ENCODE assay signal across 20 cellular contexts in genomic region chrY:16639777-16640176, GRCh38.
DNase-seq lines count a peak whose midpoint lies in the region; ATAC-seq and TF ChIP-seq lines count a peak whose summit lies in the region.
"Had no signal": no experiment of that assay in that cellular context is flagged by ENCODE, and none has a peak within 500 bp of the region (broad histone marks: within the 10 kb centered on the region; RNA-seq: fewer than 3 reads in every experiment).

No MANE protein-coding gene starts in this region.

- no peaks in the 10 kb centered on the region for H3K9me3 Mint-ChIP-seq in Caco-2 (ENCODE audit: unreplicated experiment)
- H3K9me3 Mint-ChIP-seq: activated naive CD8-positive, alpha-beta T cell treated with anti-CD3 and anti-CD28 coated beads for 36 hours; IgD-negative memory B cell; nephron had no signal

- H3K27me3 Mint-ChIP-seq in Caco-2 (ENCODE audit: insufficient read depth, unreplicated experiment) = no peaks in the 10 kb centered on the region
- H3K27me3 Mint-ChIP-seq: activated naive CD8-positive, alpha-beta T cell treated with anti-CD3 and anti-CD28 coated beads for 36 hours; IgD-negative memory B cell had no signal

- intact Hi-C loops in testis (cut with DNase I; ENCODE audit: low total_unique reads) = no loop called here
- intact Hi-C loops in Caco-2 (cut with micrococcal nuclease; ENCODE audit: unreplicated experiment) = no loop called here

- H3K27ac ChIP-seq in foreskin keratinocyte (no peak overlapping the region), testis (no peak overlapping the region)
- H3K27ac ChIP-seq: heart right ventricle, right lobe of liver had no signal

- H3K9me3 ChIP-seq in testis = no peaks in the 10 kb centered on the region
- no peaks in the 10 kb centered on the region for H3K9me3 ChIP-seq in Caco-2
- H3K9me3 ChIP-seq: heart right ventricle, right lobe of liver had no signal

- DNase-seq in foreskin keratinocyte (peak in 1 of 2 donors; percentile 29), testis (peak; percentile 16), Caco-2 (no peak), NK-92 (lab: John Stamatoyannopoulos, UW; ENCODE audit: unreplicated experiment) (no peak)
- no peak for DNase-seq in stimulated activated CD4-positive, alpha-beta T cell treated with anti-CD3 and anti-CD28 coated beads, Interleukin-15, amount 100 ng/mL, for 24 hours
- DNase-seq: activated CD4-positive, alpha-beta T cell treated with anti-CD3 and anti-CD28 coated beads for 4 hours; activated naive CD8-positive, alpha-beta T cell treated with anti-CD3 and anti-CD28 coated beads for 36 hours; activated T-cell treated with anti-CD3 and anti-CD28 coated beads, Interleukin-2, amount 50 U/mL, for 1 hour; central memory CD4-positive, alpha-beta T cell; NCI-H1105 treated with DMSO at 0.1 percent for 48 hours; NCI-H510A; stimulated activated CD4-positive, alpha-beta T cell treated with anti-CD3 and anti-CD28 coated beads, Interleukin-4, amount 100 ng/mL, for 24 hours had no signal

- ATAC-seq in GM18868 (IDR thresholded peaks at IDR 0.05; ENCODE audit: unreplicated experiment) (peak; percentile 57), HG03571 (IDR thresholded peaks at IDR 0.05; ENCODE audit: unreplicated experiment) (peak; percentile 40), foreskin keratinocyte (peak; percentile 16), HG03460 (IDR thresholded peaks at IDR 0.05; ENCODE audit: unreplicated experiment) (no peak)
- ATAC-seq: heart right ventricle, right lobe of liver had no signal

- H3K36me3 Mint-ChIP-seq in Caco-2 (ENCODE audit: insufficient read depth, unreplicated experiment) = no peaks in the 10 kb centered on the region
- H3K36me3 Mint-ChIP-seq: activated naive CD8-positive, alpha-beta T cell treated with anti-CD3 and anti-CD28 coated beads for 36 hours; CD14-positive monocyte; IgD-negative memory B cell had no signal

- H3K36me3 ChIP-seq in testis (ENCODE audit: low read depth, missing control alignments) (no peaks in the 10 kb centered on the region), Caco-2 (ENCODE audit: control insufficient read depth, insufficient read depth, low read length) (no peaks in the 10 kb centered on the region)
- H3K36me3 ChIP-seq: heart right ventricle, right lobe of liver had no signal

- no TSS peak for BruUV-seq in Caco-2 (replicated peaks; lab: Mats Ljungman, UMichigan)

- TF ChIP-seq CTCF in foreskin keratinocyte (conservative IDR thresholded peaks at IDR 0.05) = peak; percentile 60
- no peak for TF ChIP-seq CTCF in testis (IDR thresholded peaks at IDR 0.05)
- no peak for TF ChIP-seq CTCF in Caco-2 (IDR thresholded peaks at IDR 0.05; ENCODE audit: insufficient read depth in 1 of 2, low read depth in 1 of 2, low read length in 1 of 2, severe bottlenecking in 1 of 2, unreplicated experiment in 1 of 2)

- no peaks in the 10 kb centered on the region for H3K27me3 ChIP-seq in foreskin keratinocyte
- no peaks in the 10 kb centered on the region for H3K27me3 ChIP-seq in testis
- H3K27me3 ChIP-seq in Caco-2 (replicated peaks; ENCODE audit: control insufficient read depth, insufficient read depth, low read length) = no peaks in the 10 kb centered on the region
- H3K27me3 ChIP-seq: heart right ventricle, right lobe of liver had no signal

- CTCF ChIA-PET in Caco-2 (lab: Charles Lee) = no interaction called here

- H3K4me1 ChIP-seq in foreskin keratinocyte (no peaks in the 10 kb centered on the region), testis (no peaks in the 10 kb centered on the region), Caco-2 (no peaks in the 10 kb centered on the region)
- H3K4me1 ChIP-seq: heart right ventricle, right lobe of liver had no signal

- WGBS in testis, 2 donors = 59% methylated on average over 3 of the region's 3 CpGs; no CpG with 5 or more reads in 1 of the 2 donors

- TF ChIP-seq POLR2A in testis (IDR thresholded peaks at IDR 0.05) = no peak

- no peaks in the 10 kb centered on the region for H3K4me1 Mint-ChIP-seq in Caco-2 (ENCODE audit: low read depth, unreplicated experiment)
- H3K4me1 Mint-ChIP-seq: activated naive CD8-positive, alpha-beta T cell treated with anti-CD3 and anti-CD28 coated beads for 36 hours; CD14-positive monocyte; IgD-negative memory B cell; nephron had no signal

- H3K27ac Mint-ChIP-seq in Caco-2 (ENCODE audit: unreplicated experiment) = no peak overlapping the region
- H3K27ac Mint-ChIP-seq: activated naive CD8-positive, alpha-beta T cell treated with anti-CD3 and anti-CD28 coated beads for 36 hours; CD14-positive monocyte; IgD-negative memory B cell; nephron had no signal

- no peak overlapping the region for H3K4me3 Mint-ChIP-seq in Caco-2 (ENCODE audit: unreplicated experiment)
- H3K4me3 Mint-ChIP-seq: activated naive CD8-positive, alpha-beta T cell treated with anti-CD3 and anti-CD28 coated beads for 36 hours; CD14-positive monocyte; IgD-negative memory B cell; nephron had no signal

- no peak overlapping the region for H3K4me3 ChIP-seq in testis
- H3K4me3 ChIP-seq in Caco-2 (ENCODE audit: low read depth, low read length) = no peak overlapping the region
- H3K4me3 ChIP-seq: heart right ventricle, right lobe of liver had no signal

- POLR2A ChIA-PET in Caco-2 (lab: Charles Lee) = no interaction called here
